ENCODE assay signal across 13 cellular contexts in the genomic region with DNA sequence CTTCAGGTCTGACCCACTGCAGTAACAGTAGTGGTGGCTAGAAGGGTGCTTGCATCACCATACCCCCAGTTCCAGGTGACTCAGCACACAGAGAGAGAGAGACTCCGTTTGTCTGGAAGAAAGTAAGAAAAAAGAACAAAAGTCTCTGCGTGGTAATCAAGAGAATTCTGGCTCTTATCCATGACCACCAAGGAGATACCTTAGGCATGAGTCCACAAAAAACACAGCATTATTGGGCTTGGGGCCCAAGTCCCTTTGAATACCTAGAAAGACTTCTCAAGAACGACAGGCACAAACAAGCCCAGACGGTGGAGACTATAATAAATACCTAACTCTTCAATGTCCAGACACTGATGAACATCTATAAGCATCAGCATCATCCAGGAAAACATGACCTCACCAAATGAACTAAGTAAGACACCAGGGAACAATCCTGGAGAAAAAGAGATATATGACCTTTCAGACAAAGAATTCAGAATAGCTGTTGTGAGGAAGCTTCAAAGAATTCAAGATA. TPM values are rescaled to one million over a fixed set of nuclear protein-coding genes. Genes with fewer than 3 reads are reported as not detected.
DNase-seq lines count a peak whose midpoint lies in the region; ATAC-seq and TF ChIP-seq lines count a peak whose summit lies in the region.
"Had no signal": no experiment of that assay in that cellular context is flagged by ENCODE, and none has a peak within 500 bp of the region (broad histone marks: within the 10 kb centered on the region; RNA-seq: fewer than 3 reads in every experiment).

No MANE protein-coding gene starts in this region.

- ATAC-seq in HG02884 (IDR thresholded peaks at IDR 0.05; ENCODE audit: unreplicated experiment), result no peak
- no peak for ATAC-seq in GM18868 (IDR thresholded peaks at IDR 0.05; ENCODE audit: unreplicated experiment)
- ATAC-seq: effector memory CD8-positive, alpha-beta T cell had no signal

- peak; percentile 7 for DNase-seq in AG20443 (ENCODE audit: low spot score)
- peak; percentile 93 for DNase-seq in HT1080 (ENCODE audit: low read depth)
- DNase-seq in astrocyte of the spinal cord (ENCODE audit: low read depth, low spot score), result peak; percentile 96
- peak; percentile 80 for DNase-seq in kidney glomerular epithelial cell (lab: John Stamatoyannopoulos, UW)
- DNase-seq in SHP77 (lab: John Stamatoyannopoulos, UW), result no peak
- no peak for DNase-seq in NCI-H510A treated with DMSO at 0.1 percent for 48 hours (lab: John Stamatoyannopoulos, UW)
- DNase-seq: CD4-positive, CD25-positive, alpha-beta regulatory T cell; effector memory CD8-positive, alpha-beta T cell; NCI-H1048; NCI-H526 treated with DMSO at 0.1 percent for 48 hours; stimulated activated CD4-positive, alpha-beta T cell treated with anti-CD3 and anti-CD28 coated beads, Interleukin-4, amount 100 ng/mL, for 24 hours had no signal

- no peak for TF ChIP-seq CTCF in astrocyte of the spinal cord (IDR thresholded peaks at IDR 0.05; ENCODE audit: low read depth, low read length)

- no peak overlapping the region for H3K4me3 ChIP-seq in astrocyte of the spinal cord (ENCODE audit: low read depth, low read length)

- in situ Hi-C loops in astrocyte of the spinal cord (cut with HindIII; ENCODE audit: low sequenced_read_pairs), result no loop called here

RNA-seq across cellular contexts. Expression of gene BAZ2B, which starts 21.7 kb away (rescaled TPM):
- 4.4 and 5.9 TPM in 2 replicates for total RNA-seq in HT1080 (2014; rRNA removed; shearing (Covaris generic))
- 2.1 and 6.7 TPM in 2 replicates for polyA plus RNA-seq in HT1080 (2015; cell fraction: cytosol; rRNA removed)
- polyA plus RNA-seq in HT1080 (2015; cell fraction: nucleus; rRNA removed), result 11.6 and 17.4 TPM in 2 replicates

Comparison
In these comparisons a context has a peak if more than half of its experiments do, and no peak if none do; other contexts are left out.
1. DNase-seq: peak in AG20443 (single experiment), HT1080 (single experiment), astrocyte of the spinal cord (single experiment) and kidney glomerular epithelial cell (single experiment); none in SHP77 (0 of 2) and NCI-H510A treated with DMSO at 0.1 percent for 48 hours (single experiment).